Comparison of ENCODE assay signal across 14 cellular contexts in the genomic region with DNA sequence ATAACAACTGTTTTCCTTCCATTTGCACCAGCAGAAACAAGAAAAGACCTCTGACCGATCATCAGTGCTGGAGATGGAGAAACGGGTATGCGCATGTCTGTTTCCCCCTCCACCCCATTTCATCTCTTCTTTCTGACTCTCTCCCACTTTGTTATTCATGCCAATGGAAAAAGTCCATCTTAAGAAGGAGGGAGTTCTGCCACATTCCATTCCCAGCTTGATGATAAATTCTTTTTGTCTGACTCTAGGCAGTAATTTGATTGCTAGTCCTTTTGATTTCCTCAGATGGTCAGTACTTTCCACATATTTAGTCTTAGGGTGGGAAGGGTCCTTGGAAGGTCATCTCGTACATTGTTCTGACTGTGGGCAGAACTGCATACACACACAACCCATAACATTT.
DNase-seq lines count a peak whose midpoint lies in the region; ATAC-seq, FAIRE-seq and TF ChIP-seq lines count a peak whose summit lies in the region.
"Had no signal": no experiment of that assay in that cellular context is flagged by ENCODE, and none has a peak within 500 bp of the region (broad histone marks: within the 10 kb centered on the region; RNA-seq: fewer than 3 reads in every experiment).

No MANE protein-coding gene starts in this region.

- H3K4me3 ChIP-seq in left ventricle myocardium inferior: no peak overlapping the region
- H3K4me3 ChIP-seq in H1 (ENCODE audit: extremely low read depth in 1 of 4, insufficient read depth in 2 of 4, low read depth in 3 of 4, low read length in 4 of 4): peak overlapping the region in 1 of 4 experiments; percentile 27; a peak in 1 of 8 replicates
- no peak overlapping the region for H3K4me3 ChIP-seq in muscle layer of duodenum (ENCODE audit: low read depth in 1 of 2, low read length in 2 of 2)
- H3K4me3 ChIP-seq in vagina: no peak overlapping the region
- H3K4me3 ChIP-seq: pancreas had no signal

- H3K56ac ChIP-seq in H1 (replicated peaks; ENCODE audit: insufficient read length, low read depth, low read length): no peak overlapping the region

- H3K23me2 ChIP-seq in H1 (ENCODE audit: low read depth, low read length): no peaks in the 10 kb centered on the region

- no peak for TF ChIP-seq CTCF in left ventricle myocardium inferior (IDR thresholded peaks at IDR 0.05; ENCODE audit: borderline replicate concordance)
- no peak for TF ChIP-seq CTCF in H1 (IDR thresholded peaks at IDR 0.05; ENCODE audit: control extremely low read depth in 1 of 3, insufficient read depth in 1 of 3, low read depth in 1 of 3, low read length in 3 of 3)
- no peak for TF ChIP-seq CTCF in vagina (IDR thresholded peaks at IDR 0.05)

- TF ChIP-seq POLR2A in H1 (IDR thresholded peaks at IDR 0.05; ENCODE audit: control extremely low read depth in 1 of 2, low read depth in 2 of 2, low read length in 2 of 2): peak in 1 of 2 experiments; percentile 35; a peak in 1 of 3 replicates
- no peak for TF ChIP-seq POLR2A in vagina (IDR thresholded peaks at IDR 0.05)

- no peaks in the 10 kb centered on the region for H3K79me1 ChIP-seq in H1 (ENCODE audit: low read depth, low read length)

- TF ChIP-seq RAD21 in H1 (IDR thresholded peaks at IDR 0.05 in 1 of 2, conservative IDR thresholded peaks at IDR 0.05 in 1 of 2; ENCODE audit: low read depth in 2 of 2, low read length in 2 of 2): no peak

- peak overlapping the region; percentile 32 for H3K27ac ChIP-seq in left ventricle myocardium inferior (replicated peaks)
- H3K27ac ChIP-seq in H1 (ENCODE audit: low read depth, low read length): peak overlapping the region; percentile 41; the same call in 1 of the 2 replicates
- peak overlapping the region; percentile 65 for H3K27ac ChIP-seq in muscle layer of duodenum (ENCODE audit: low read length)
- H3K27ac ChIP-seq in vagina: peak overlapping the region; percentile 40
- H3K27ac ChIP-seq: pancreas had no signal

- CTCF ChIA-PET in H1 (lab: Charles Lee; ENCODE audit: partially characterized antibody): interaction anchor here (0.7 to 10.1 kb wide), 5 partner anchors 11 to 568 kb away, joined by 3 to 78 read pairs (median 8); no protein-coding TSS in a partner anchor

- TF ChIP-seq EP300 in H1 (IDR thresholded peaks at IDR 0.05; ENCODE audit: borderline replicate concordance in 1 of 2, low read depth in 2 of 2, low read length in 2 of 2): peak in 1 of 2 experiments; percentile 78; a peak in 1 of 3 replicates

- no peak overlapping the region for H2BK20ac ChIP-seq in H1 (ENCODE audit: low read length)

- no peak overlapping the region for H2AFZ ChIP-seq in H1 (ENCODE audit: low read length)

- no peaks in the 10 kb centered on the region for H3K9me3 Mint-ChIP-seq in effector memory CD8-positive, alpha-beta T cell
- H3K9me3 Mint-ChIP-seq: activated B cell treated with CpG ODN at 0.5 μM for 24 hours had no signal

- H2BK12ac ChIP-seq in H1 (ENCODE audit: low read depth, low read length): peak overlapping the region; percentile 41; the same call in 1 of the 2 replicates

- peak overlapping the region in 1 of 4 experiments; percentile 14; a peak in 2 of 7 replicates for H3K9ac ChIP-seq in H1 (replicated peaks in 1 of 4; ENCODE audit: extremely low read depth in 1 of 4, low read depth in 3 of 4, low read length in 3 of 4)

- H3K36me3 ChIP-seq in left ventricle myocardium inferior (peaks cover 89% of the 10 kb centered on the region), H1 (ENCODE audit: control insufficient read depth in 2 of 4, insufficient read depth in 4 of 4, low read length in 3 of 4) (no peaks in the 10 kb centered on the region), muscle layer of duodenum (ENCODE audit: control insufficient read depth in 1 of 2, insufficient read depth in 2 of 2, low read length in 2 of 2) (peaks cover 53 to 54% of the 10 kb centered on the region in 2 donors), vagina (peaks cover 0 to 7% of the 10 kb centered on the region in 2 donors)
- H3K36me3 ChIP-seq: pancreas had no signal

- no peak overlapping the region for H2BK15ac ChIP-seq in H1 (ENCODE audit: low read length)

- H3K27ac Mint-ChIP-seq in effector memory CD8-positive, alpha-beta T cell: no peak overlapping the region
- H3K27ac Mint-ChIP-seq: activated B cell treated with CpG ODN at 0.5 μM for 24 hours had no signal

- no peak overlapping the region for H2BK120ac ChIP-seq in H1 (replicated peaks; ENCODE audit: low read depth, low read length)

- H3K23ac ChIP-seq in H1 (ENCODE audit: insufficient read length): no peak overlapping the region

- H3K4me3 Mint-ChIP-seq in effector memory CD8-positive, alpha-beta T cell: no peak overlapping the region
- H3K4me3 Mint-ChIP-seq: activated B cell treated with CpG ODN at 0.5 μM for 24 hours had no signal

- no peak overlapping the region for H3K4ac ChIP-seq in H1 (replicated peaks; ENCODE audit: insufficient read length, low read depth, low read length)

- no peaks in the 10 kb centered on the region for H3K9me3 ChIP-seq in left ventricle myocardium inferior (replicated peaks)
- no peaks in the 10 kb centered on the region for H3K9me3 ChIP-seq in H1 (ENCODE audit: insufficient read depth in 2 of 2, low read depth in 1 of 2, low read length in 1 of 2)
- no peaks in the 10 kb centered on the region for H3K9me3 ChIP-seq in muscle layer of duodenum (ENCODE audit: control insufficient read depth in 1 of 2, low read length in 2 of 2)
- no peaks in the 10 kb centered on the region for H3K9me3 ChIP-seq in vagina
- H3K9me3 ChIP-seq: pancreas had no signal

- ATAC-seq in effector memory CD8-positive, alpha-beta T cell (replicated peaks): no peak
- ATAC-seq: pancreas had no signal

- no peak overlapping the region for H3K18ac ChIP-seq in H1 (ENCODE audit: extremely low read depth, low read length)

- H2BK5ac ChIP-seq in H1 (ENCODE audit: low read depth, low read length): peak overlapping the region; percentile 42; the same call in 1 of the 2 replicates

- no peak overlapping the region for H4K8ac ChIP-seq in H1 (ENCODE audit: extremely low read depth, insufficient read depth, low read length)

- POLR2A ChIA-PET in H1 (lab: Charles Lee; ENCODE audit: partially characterized antibody): interaction anchor here (1.0 to 1.4 kb wide), 5 partner anchors 10 to 63 kb away, joined by 3 to 4 read pairs (median 4); no protein-coding TSS in a partner anchor

- H2AK5ac ChIP-seq in H1 (ENCODE audit: low read depth, low read length): no peak overlapping the region

- H3K36me3 Mint-ChIP-seq in effector memory CD8-positive, alpha-beta T cell (ENCODE audit: insufficient read depth): peaks cover 11% of the 10 kb centered on the region

- no peaks in the 10 kb centered on the region for H4K20me1 ChIP-seq in H1 (replicated peaks in 1 of 2; ENCODE audit: control insufficient read depth in 1 of 2, insufficient read depth in 2 of 2, low read length in 2 of 2)

- no peak for FAIRE-seq in H1 (lab: Jason Lieb, UNC)
- FAIRE-seq: pancreas had no signal

- H3K79me2 ChIP-seq in H1 (ENCODE audit: control insufficient read depth in 1 of 2, insufficient read depth in 2 of 2, low read length in 2 of 2): no peaks in the 10 kb centered on the region

- H4K5ac ChIP-seq in H1 (ENCODE audit: insufficient read length, low read depth, low read length): no peak overlapping the region

- H4K91ac ChIP-seq in H1 (replicated peaks; ENCODE audit: insufficient read length, low read length): no peak overlapping the region

- no peaks in the 10 kb centered on the region for H3K27me3 Mint-ChIP-seq in effector memory CD8-positive, alpha-beta T cell
- H3K27me3 Mint-ChIP-seq: activated B cell treated with CpG ODN at 0.5 μM for 24 hours had no signal

- H3K4me1 ChIP-seq in left ventricle myocardium inferior (peaks cover 100% of the 10 kb centered on the region), H1 (replicated peaks in 1 of 4; ENCODE audit: control insufficient read depth in 3 of 4, insufficient read depth in 4 of 4, low read length in 3 of 4) (peaks cover 4 to 25% (median 15%) of the 10 kb centered on the region in 4 experiments; a peak in 6 of 7 replicates), muscle layer of duodenum (ENCODE audit: control insufficient read depth in 1 of 2, insufficient read depth in 2 of 2, low read length in 2 of 2) (peaks cover 14 to 81% of the 10 kb centered on the region in 2 donors), vagina (peaks cover 46% of the 10 kb centered on the region)
- H3K4me1 ChIP-seq: pancreas had no signal

- H3K27me3 ChIP-seq in left ventricle myocardium inferior (ENCODE audit: low read depth) (no peaks in the 10 kb centered on the region), H1 (replicated peaks in 1 of 4; ENCODE audit: control insufficient read depth in 3 of 4, extremely low read depth in 1 of 4, insufficient read depth in 3 of 4, low read length in 3 of 4) (no peaks in the 10 kb centered on the region), muscle layer of duodenum (ENCODE audit: low read depth, low read length) (no peaks in the 10 kb centered on the region), vagina (no peaks in the 10 kb centered on the region)
- H3K27me3 ChIP-seq: pancreas had no signal

- WGBS in H1 (ENCODE audit: extremely low coverage in 1 of 2, insufficient coverage in 1 of 2, insufficient read length in 1 of 2, insufficient replicate concordance in 2 of 2, low coverage in 1 of 2, low lambda C conversion rate in 2 of 2, missing lambda C conversion rate in 1 of 2), 2 experiments: 62% methylated on average over 4 of the region's 4 CpGs; no CpG with 5 or more reads in 1 of the 2 experiments

- intact Hi-C loops in left ventricle myocardium inferior (cut with micrococcal nuclease) (no loop called here), cardiac septum (cut with DNase I) (no loop called here), vagina (cut with DNase I) (no loop called here)

- H3K4me1 Mint-ChIP-seq in effector memory CD8-positive, alpha-beta T cell (ENCODE audit: low read depth in 2 of 2): peaks cover 0 to 2% of the 10 kb centered on the region in 2 donors

- H3K14ac ChIP-seq in H1 (ENCODE audit: insufficient read length): no peak overlapping the region

- no peak for DNase-seq in left ventricle myocardium inferior
- no peak for DNase-seq in cardiac septum (ENCODE audit: low spot score)
- DNase-seq in H1 (ENCODE audit: low read depth in 1 of 2, low spot score in 2 of 2): peak in 1 of 2 experiments; percentile 56
- DNase-seq in vagina (ENCODE audit: extremely low spot score in 2 of 2): no peak
- no peak for DNase-seq in NCI-H1092 treated with DMSO at 0.1 percent for 48 hours (lab: John Stamatoyannopoulos, UW)
- no peak for DNase-seq in effector memory CD8-positive, alpha-beta T cell
- DNase-seq in Kasumi-1 (lab: John Stamatoyannopoulos, UW): no peak
- DNase-seq: activated B cell treated with CpG ODN at 0.5 μM for 24 hours; activated effector memory CD4-positive, alpha-beta T cell treated with Interleukin-2 at 50 U/mL for 16 hours; DND-41; effector memory CD4-positive, alpha-beta T cell; islet precursor cell; pancreas had no signal

- H3K4me2 ChIP-seq in H1 (ENCODE audit: insufficient read depth in 1 of 2, low read depth in 2 of 2, low read length in 2 of 2): peak overlapping the region; percentile 36 to 60

TF ChIP-seq in H1, 55 proteins besides CTCF, POLR2A, EP300 and RAD21 (continues in another document):
- TF ChIP-seq JUND (IDR thresholded peaks at IDR 0.05; ENCODE audit: low read length): peak; percentile 33; the same call in 1 of the 2 replicates
